1 cellular context compared by ENCODE assay signal in the genomic region with DNA sequence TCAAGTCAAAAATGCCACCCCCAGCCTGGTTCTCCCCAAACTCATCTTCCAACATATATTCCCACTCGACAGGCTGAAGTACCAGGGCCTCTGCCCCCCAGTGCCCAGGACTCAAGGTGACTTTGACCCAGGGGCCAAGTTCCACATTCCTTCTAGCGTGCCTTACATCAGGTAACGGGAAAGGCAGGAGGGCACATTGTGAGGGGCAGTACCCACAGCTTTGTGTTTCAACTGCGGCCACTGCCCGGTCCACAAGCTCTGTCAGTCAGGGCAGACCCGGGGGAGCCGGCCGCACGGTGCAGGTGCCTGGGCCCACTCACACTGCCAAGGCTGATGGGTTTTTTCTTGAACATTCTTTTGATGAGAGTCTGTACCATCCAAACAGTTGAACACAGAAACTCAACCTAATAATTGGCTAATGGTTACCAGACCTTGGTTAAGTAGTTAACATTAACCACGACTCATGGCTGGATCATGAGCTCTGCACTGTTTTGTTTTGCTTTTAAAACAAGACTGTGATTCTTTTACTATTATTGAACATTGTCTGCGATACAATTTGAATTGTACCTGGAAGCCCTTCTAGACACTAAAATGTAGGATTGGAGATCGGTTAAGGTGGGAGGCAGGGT.
A peak's percentile ranks its signal among the peaks of the same experiment; 100 is the strongest.
TF ChIP-seq lines count a peak whose summit lies in the region.

No MANE protein-coding gene starts in this region.

TF ChIP-seq in K562, 482 proteins besides CTCF, POLR2A, EP300 and RAD21:
- no peak for TF ChIP-seq RBM17 (IDR thresholded peaks at IDR 0.05; ENCODE audit: borderline replicate concordance, low read depth, low read length)
- TF ChIP-seq, protein P1, sequence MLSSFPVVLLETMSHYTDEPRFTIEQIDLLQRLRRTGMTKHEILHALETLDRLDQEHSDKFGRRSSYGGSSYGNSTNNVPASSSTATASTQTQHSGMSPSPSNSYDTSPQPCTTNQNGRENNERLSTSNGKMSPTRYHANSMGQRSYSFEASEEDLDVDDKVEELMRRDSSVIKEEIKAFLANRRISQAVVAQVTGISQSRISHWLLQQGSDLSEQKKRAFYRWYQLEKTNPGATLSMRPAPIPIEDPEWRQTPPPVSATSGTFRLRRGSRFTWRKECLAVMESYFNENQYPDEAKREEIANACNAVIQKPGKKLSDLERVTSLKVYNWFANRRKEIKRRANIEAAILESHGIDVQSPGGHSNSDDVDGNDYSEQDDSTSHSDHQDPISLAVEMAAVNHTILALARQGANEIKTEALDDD (IDR thresholded peaks at IDR 0.05): peak; percentile 62
- TF ChIP-seq SMARCA4 (IDR thresholded peaks at IDR 0.05): no peak
- no peak for TF ChIP-seq ZNF212 (CRISPR knock-in tag; IDR thresholded peaks at IDR 0.05)
- TF ChIP-seq ZFPM2 (CRISPR knock-in tag; IDR thresholded peaks at IDR 0.05): no peak
- TF ChIP-seq THRA (IDR thresholded peaks at IDR 0.05): no peak
